In the genomic region with DNA sequence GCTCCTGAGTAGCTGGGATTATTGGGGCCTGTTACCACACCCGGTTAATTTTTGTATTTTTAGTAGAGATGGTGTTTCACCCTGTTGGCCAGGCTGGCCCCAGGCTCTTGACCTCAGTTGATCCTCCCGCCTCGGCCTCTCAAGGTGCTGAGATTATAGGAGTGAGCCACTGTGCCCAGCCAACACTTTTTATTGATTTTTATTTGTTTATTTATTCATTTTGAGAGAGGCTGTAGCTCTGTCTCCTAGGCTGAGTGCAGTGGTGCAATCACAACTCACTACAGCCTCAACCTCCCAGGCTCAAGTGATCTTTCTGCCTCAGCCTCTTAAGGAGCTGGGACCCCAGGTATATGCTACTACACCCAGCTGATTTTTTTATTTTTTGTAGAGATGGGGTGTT, we compare ENCODE assay signal across 16 cellular contexts. TPM values are rescaled to one million over a fixed set of nuclear protein-coding genes. Genes with fewer than 3 reads are reported as not detected.
DNase-seq lines count a peak whose midpoint lies in the region; ATAC-seq and TF ChIP-seq lines count a peak whose summit lies in the region.
"Had no signal": no experiment of that assay in that cellular context is flagged by ENCODE, and none has a peak within 500 bp of the region (broad histone marks: within the 10 kb centered on the region; RNA-seq: fewer than 3 reads in every experiment).

No MANE protein-coding gene starts in this region.

- TF ChIP-seq CTCF in GM23338 (conservative IDR thresholded peaks at IDR 0.05; ENCODE audit: low read depth in 2 of 2) = no peak
- no peak for TF ChIP-seq CTCF in body of pancreas (IDR thresholded peaks at IDR 0.05)
- TF ChIP-seq CTCF in osteocyte (IDR thresholded peaks at IDR 0.05) = no peak
- no peak for TF ChIP-seq CTCF in testis (IDR thresholded peaks at IDR 0.05)

- H3K27ac Mint-ChIP-seq in GM23338 (no peak overlapping the region), osteocyte (ENCODE audit: unreplicated experiment) (peak overlapping the region; percentile 8)

- no peaks in the 10 kb centered on the region for H3K27me3 Mint-ChIP-seq in GM23338 (ENCODE audit: insufficient read depth, low read depth, poor library complexity)
- no peaks in the 10 kb centered on the region for H3K27me3 Mint-ChIP-seq in osteocyte (ENCODE audit: unreplicated experiment)

- no peak for TF ChIP-seq POLR2A in body of pancreas (IDR thresholded peaks at IDR 0.05)
- TF ChIP-seq POLR2A in GM18505 (IDR thresholded peaks at IDR 0.05; ENCODE audit: borderline replicate concordance, extremely low read depth, insufficient read depth, insufficient read length) = no peak
- no peak for TF ChIP-seq POLR2A in testis (IDR thresholded peaks at IDR 0.05)

- no peaks in the 10 kb centered on the region for H3K9me3 Mint-ChIP-seq in GM23338
- no peaks in the 10 kb centered on the region for H3K9me3 Mint-ChIP-seq in osteocyte (ENCODE audit: unreplicated experiment)

- H3K27me3 ChIP-seq in GM23338 (ENCODE audit: insufficient read depth) (no peaks in the 10 kb centered on the region), body of pancreas (no peaks in the 10 kb centered on the region), testis (no peaks in the 10 kb centered on the region)
- H3K27me3 ChIP-seq: SJCRH30 had no signal

- peaks cover 43% of the 10 kb centered on the region for H4K20me1 ChIP-seq in GM23338 (replicated peaks; ENCODE audit: insufficient read depth)

- H3K9me3 ChIP-seq in body of pancreas (no peaks in the 10 kb centered on the region), testis (no peaks in the 10 kb centered on the region)
- H3K9me3 ChIP-seq: HAP-1, SJCRH30 had no signal

- H3K36me3 ChIP-seq in GM23338 (ENCODE audit: insufficient read depth) (peaks cover 65% of the 10 kb centered on the region), body of pancreas (replicated peaks in 1 of 2; ENCODE audit: insufficient read depth in 1 of 2, low read depth in 2 of 2) (peaks cover 0 to 8% of the 10 kb centered on the region in 2 donors), testis (ENCODE audit: low read depth, missing control alignments) (no peaks in the 10 kb centered on the region)

- 61 to 62% methylated on average over 3 of the region's 3 CpGs for WGBS in body of pancreas, 2 donors
- 94 to 95% methylated on average over 3 of the region's 3 CpGs for WGBS in testis, 2 donors

- H3K36me3 Mint-ChIP-seq in GM23338 (ENCODE audit: low read depth) (peaks cover 79% of the 10 kb centered on the region), osteocyte (ENCODE audit: unreplicated experiment) (peaks cover 43% of the 10 kb centered on the region)

- peak overlapping the region; percentile 18; the same call in 1 of the 2 replicates for H3K27ac ChIP-seq in GM23338 (ENCODE audit: low read depth)
- H3K27ac ChIP-seq in body of pancreas = no peak overlapping the region
- no peak overlapping the region for H3K27ac ChIP-seq in testis
- H3K27ac ChIP-seq: SJCRH30 had no signal

- no peaks in the 10 kb centered on the region for H3K9me2 ChIP-seq in GM23338 (ENCODE audit: insufficient read depth)

- no peak overlapping the region for H3K4me2 ChIP-seq in GM23338

- H3K79me2 ChIP-seq in GM23338 (replicated peaks; ENCODE audit: insufficient read depth) = peaks cover 92% of the 10 kb centered on the region

- no peak overlapping the region for H3K4me3 ChIP-seq in GM23338
- no peak overlapping the region for H3K4me3 ChIP-seq in body of pancreas
- H3K4me3 ChIP-seq in testis = no peak overlapping the region
- H3K4me3 ChIP-seq: HAP-1, SJCRH30 had no signal

- intact Hi-C loops in body of pancreas (cut with DNase I) = no loop called here
- intact Hi-C loops in testis (cut with DNase I; ENCODE audit: low total_unique reads) = no loop called here

- DNase-seq in NCI-H2227 (lab: John Stamatoyannopoulos, UW; ENCODE audit: unreplicated experiment) = peak; percentile 13
- DNase-seq in NCI-H2227 treated with DMSO at 0.1 percent for 48 hours (lab: John Stamatoyannopoulos, UW) = no peak
- no peak for DNase-seq in GM23338 (ENCODE audit: low spot score)
- DNase-seq in body of pancreas = no peak
- no peak for DNase-seq in osteocyte (ENCODE audit: extremely low spot score, unreplicated experiment)
- DNase-seq in testis = no peak
- DNase-seq: 8988T, COR-L47, NCI-H1092 treated with DMSO at 0.1 percent for 48 hours, NCI-H2081, NCI-H510A treated with DMSO at 0.1 percent for 48 hours, NCI-H82, SJCRH30 had no signal

- H3K4me3 Mint-ChIP-seq in GM23338 (no peak overlapping the region), osteocyte (ENCODE audit: unreplicated experiment) (no peak overlapping the region)

- H3K4me1 Mint-ChIP-seq in GM23338 (no peaks in the 10 kb centered on the region), osteocyte (ENCODE audit: unreplicated experiment) (peaks cover 6% of the 10 kb centered on the region)

- no peak for ATAC-seq in GM23338
- ATAC-seq in body of pancreas = peak; percentile 50
- ATAC-seq in GM18505 (IDR thresholded peaks at IDR 0.05; ENCODE audit: unreplicated experiment) = no peak
- no peak for ATAC-seq in HG02970 (IDR thresholded peaks at IDR 0.05; ENCODE audit: low FRiP score, unreplicated experiment)

- H2AFZ ChIP-seq in GM23338 = no peak overlapping the region

- H3K4me1 ChIP-seq in GM23338 (ENCODE audit: insufficient read depth) (no peaks in the 10 kb centered on the region), body of pancreas (peaks cover 8% of the 10 kb centered on the region), testis (peaks cover 7% of the 10 kb centered on the region)
- H3K4me1 ChIP-seq: HAP-1, SJCRH30 had no signal

- H3F3A ChIP-seq in GM23338 (replicated peaks; ENCODE audit: low read depth) = peaks cover 13% of the 10 kb centered on the region; the same call in 1 of the 2 replicates

TF ChIP-seq in GM23338, 12 proteins besides CTCF, POLR2A, EP300 and RAD21 (continues in another document):
- TF ChIP-seq, protein P1, sequence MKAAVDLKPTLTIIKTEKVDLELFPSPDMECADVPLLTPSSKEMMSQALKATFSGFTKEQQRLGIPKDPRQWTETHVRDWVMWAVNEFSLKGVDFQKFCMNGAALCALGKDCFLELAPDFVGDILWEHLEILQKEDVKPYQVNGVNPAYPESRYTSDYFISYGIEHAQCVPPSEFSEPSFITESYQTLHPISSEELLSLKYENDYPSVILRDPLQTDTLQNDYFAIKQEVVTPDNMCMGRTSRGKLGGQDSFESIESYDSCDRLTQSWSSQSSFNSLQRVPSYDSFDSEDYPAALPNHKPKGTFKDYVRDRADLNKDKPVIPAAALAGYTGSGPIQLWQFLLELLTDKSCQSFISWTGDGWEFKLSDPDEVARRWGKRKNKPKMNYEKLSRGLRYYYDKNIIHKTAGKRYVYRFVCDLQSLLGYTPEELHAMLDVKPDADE (IDR thresholded peaks at IDR 0.05) = no peak
- TF ChIP-seq JUNB (IDR thresholded peaks at IDR 0.05; ENCODE audit: unreplicated experiment) (no peak), STAT1 (IDR thresholded peaks at IDR 0.05; ENCODE audit: unreplicated experiment) (no peak), EZH2phosphoT487 (IDR thresholded peaks at IDR 0.05; ENCODE audit: unreplicated experiment) (no peak), NANOG (IDR thresholded peaks at IDR 0.05; ENCODE audit: borderline replicate concordance) (no peak), REST (IDR thresholded peaks at IDR 0.05; ENCODE audit: unreplicated experiment) (no peak), ZNF114 (CRISPR knock-in tag; IDR thresholded peaks at IDR 0.05) (no peak)

RNA-seq across cellular contexts. Expression of gene TNRC6A, which starts 54.7 kb away (rescaled TPM):
- total RNA-seq in GM23338 (2014; rRNA removed; shearing (Covaris generic)) = 62.1 and 93.1 TPM in 2 replicates
- polyA plus RNA-seq in GM23338 (2016; fragmentation: Nextera tagmentation; extraction: Ambion mirVana) (124 and 126 TPM in 2 replicates), testis (ENCODE audit: insufficient read depth, low read depth, low replicate concordance) (32.3 TPM)
- total RNA-seq in body of pancreas (10 to 100 TPM; 46.1 to 82.2 TPM), osteocyte (64.5 and 68.0 TPM in 2 replicates), testis (100 to 1,000 TPM in 1 of 2 donors, 10 to 100 TPM in 1; 94.1 to 103 TPM)
